Comparison of ENCODE assay signal across 11 cellular contexts in genomic region chr12:89951050-89951693, GRCh38.
DNase-seq lines count a peak whose midpoint lies in the region; ATAC-seq, FAIRE-seq and TF ChIP-seq lines count a peak whose summit lies in the region.
"Had no signal": no experiment of that assay in that cellular context is flagged by ENCODE, and none has a peak within 500 bp of the region (broad histone marks: within the 10 kb centered on the region; RNA-seq: fewer than 3 reads in every experiment).

No MANE protein-coding gene starts in this region.

- H3K79me2 ChIP-seq in HepG2 (ENCODE audit: insufficient read depth, low read length) = no peaks in the 10 kb centered on the region

- H3K27ac ChIP-seq in HepG2 (ENCODE audit: extremely low read length, insufficient read depth, low read length) = no peak overlapping the region
- no peak overlapping the region for H3K27ac ChIP-seq in right lobe of liver
- peak overlapping the region; percentile 10 to 76 (median 72) for H3K27ac ChIP-seq in transverse colon

- no peak overlapping the region for H3K9ac ChIP-seq in HepG2 (ENCODE audit: insufficient read depth, low read depth, low read length)

- no TSS peak for BruUV-seq in HepG2 (replicated peaks; lab: Mats Ljungman, UMichigan)

- no peak overlapping the region for H3K4me2 ChIP-seq in HepG2 (ENCODE audit: low read depth, low read length)

- POLR2A ChIA-PET in HepG2 (lab: Yijun Ruan, JAX) = no interaction called here

- no peaks in the 10 kb centered on the region for H3K27me3 ChIP-seq in HepG2 (ENCODE audit: control insufficient read depth in 1 of 2, insufficient read depth in 2 of 2, low read length in 2 of 2)
- H3K27me3 ChIP-seq in right lobe of liver = no peaks in the 10 kb centered on the region
- no peaks in the 10 kb centered on the region for H3K27me3 ChIP-seq in transverse colon

- in situ Hi-C loops in HepG2 (cut with HindIII; ENCODE audit: extremely low pct_ligation_motif_present, low pct_unique_long_range_greater_than_20kb) = loop anchor here (25.0 kb wide), 1 partner anchor 414 kb away; the partner anchor contains the start of gene POC1B
- in situ Hi-C loops in transverse colon (cut with MboI; ENCODE audit: low pct_ligation_motif_present in 1 of 4, low pct_unique_long_range_greater_than_20kb in 1 of 4, low sequenced_read_pairs in 3 of 4) = no loop called here

- no peaks in the 10 kb centered on the region for H3K36me3 ChIP-seq in HepG2 (replicated peaks in 1 of 2; ENCODE audit: control insufficient read depth in 1 of 2, insufficient read depth in 2 of 2, low read length in 2 of 2)
- H3K36me3 ChIP-seq in right lobe of liver = no peaks in the 10 kb centered on the region
- no peaks in the 10 kb centered on the region for H3K36me3 ChIP-seq in transverse colon

- no peak for TF ChIP-seq RAD21 in HepG2 (CRISPR knock-in tag; IDR thresholded peaks at IDR 0.05)

- DNase-seq in HepG2 (ENCODE audit: low spot score) (no peak), right lobe of liver (no peak), NCI-H69 (lab: John Stamatoyannopoulos, UW) (peak; percentile 91), transverse colon (peak; percentile 61)
- no peak for DNase-seq in stimulated activated CD4-positive, alpha-beta T cell treated with anti-CD3 and anti-CD28 coated beads, Interleukin-12 subunit alpha, Interleukin-12 subunit beta, amount 100 ng/mL, for 4 hours
- DNase-seq: DMS 273 treated with DMSO at 0.1 percent for 48 hours, retina had no signal

- WGBS in HepG2 (ENCODE audit: low lambda C conversion rate) = 3% methylated on average over 2 of the region's 2 CpGs
- 34% methylated on average over 2 of the region's 2 CpGs for WGBS in right lobe of liver (ENCODE audit: insufficient coverage, low coverage, low lambda C conversion rate, missing lambda C conversion rate)
- WGBS in transverse colon (ENCODE audit: low coverage in 1 of 2), 2 donors = 28 to 33% methylated on average over 2 of the region's 2 CpGs

- ATAC-seq in HepG2 = no peak
- no peak for ATAC-seq in right lobe of liver
- ATAC-seq in esophagus mucosa = peak; percentile 80
- no peak for ATAC-seq in GM18870 (IDR thresholded peaks at IDR 0.05; ENCODE audit: unreplicated experiment)
- no peak for ATAC-seq in GM19455 (IDR thresholded peaks at IDR 0.05; ENCODE audit: unreplicated experiment)

- no peak for TF ChIP-seq CTCF in HepG2 (CRISPR knock-in tag; IDR thresholded peaks at IDR 0.05)
- no peak for TF ChIP-seq CTCF in right lobe of liver (IDR thresholded peaks at IDR 0.05)
- TF ChIP-seq CTCF in transverse colon (IDR thresholded peaks at IDR 0.05) = no peak

- no peak overlapping the region for H2AFZ ChIP-seq in HepG2 (ENCODE audit: low read length)

- TF ChIP-seq POLR2A in HepG2 (IDR thresholded peaks at IDR 0.05; ENCODE audit: insufficient read depth in 1 of 2, low read depth in 2 of 2, low read length in 2 of 2) (no peak), right lobe of liver (IDR thresholded peaks at IDR 0.05) (no peak), transverse colon (IDR thresholded peaks at IDR 0.05) (no peak)

- H4K20me1 ChIP-seq in HepG2 (ENCODE audit: insufficient read depth, low read length) = no peaks in the 10 kb centered on the region

- TF ChIP-seq EP300 in HepG2 (IDR thresholded peaks at IDR 0.05; ENCODE audit: low read depth in 2 of 2, low read length in 2 of 2) = no peak
- no peak for TF ChIP-seq EP300 in HepG2 (CRISPR knock-in tag; IDR thresholded peaks at IDR 0.05; ENCODE audit: borderline replicate concordance)
- no peak for TF ChIP-seq EP300 in transverse colon (IDR thresholded peaks at IDR 0.05; ENCODE audit: low read depth)

- no peak overlapping the region for H3K4me3 ChIP-seq in HepG2 (replicated peaks in 1 of 3; ENCODE audit: insufficient read depth in 1 of 3, low read depth in 2 of 3, low read length in 3 of 3)
- no peak overlapping the region for H3K4me3 ChIP-seq in right lobe of liver
- H3K4me3 ChIP-seq in transverse colon = no peak overlapping the region

- FAIRE-seq in HepG2 (lab: Jason Lieb, UNC) = no peak
- FAIRE-seq: frontal cortex had no signal

- CTCF ChIA-PET in HepG2 (lab: Yijun Ruan, JAX; ENCODE audit: low intra/inter-chr PET ratio, low total read pairs) = no interaction called here

- H3K9me3 ChIP-seq in HepG2 (ENCODE audit: low read length) = no peaks in the 10 kb centered on the region
- H3K9me3 ChIP-seq in right lobe of liver = no peaks in the 10 kb centered on the region
- H3K9me3 ChIP-seq in transverse colon = no peaks in the 10 kb centered on the region

- H3K4me1 ChIP-seq in HepG2 (ENCODE audit: insufficient read depth, low read length) (no peaks in the 10 kb centered on the region), right lobe of liver (no peaks in the 10 kb centered on the region), transverse colon (peaks cover 25 to 62% (median 40%) of the 10 kb centered on the region in 4 donors)

- intact Hi-C loops in HepG2 (cut with micrococcal nuclease; ENCODE audit: unreplicated experiment) (no loop called here), right lobe of liver (cut with DNase I) (no loop called here), transverse colon (cut with DNase I; ENCODE audit: low total_unique reads) (no loop called here)

TF ChIP-seq in HepG2, 621 proteins besides CTCF, POLR2A, EP300 and RAD21:
- TF ChIP-seq ZNF83 (CRISPR knock-in tag; IDR thresholded peaks at IDR 0.05; ENCODE audit: borderline replicate concordance) (no peak), ATF7 (IDR thresholded peaks at IDR 0.05) (peak; percentile 77), ATF7 (CRISPR knock-in tag; IDR thresholded peaks at IDR 0.05) (no peak), CREB1 (IDR thresholded peaks at IDR 0.05) (peak; percentile 88), CREB1 (CRISPR knock-in tag; IDR thresholded peaks at IDR 0.05) (no peak)

Comparison
In these comparisons a context has a peak if more than half of its experiments do, and no peak if none do; other contexts are left out.
1. DNase-seq: peak in NCI-H69 (single experiment) and transverse colon (single experiment); none in HepG2 (single experiment), right lobe of liver (0 of 3) and stimulated activated CD4-positive, alpha-beta T cell treated with anti-CD3 and anti-CD28 coated beads, Interleukin-12 subunit alpha, Interleukin-12 subunit beta, amount 100 ng/mL, for 4 hours (single experiment).
2. H3K27ac ChIP-seq: peak in transverse colon (4 of 4); none in HepG2 (single experiment) and right lobe of liver (0 of 3).